ENCODE assay signal across 9 cellular contexts in genomic region chr6:111625511-111626331, GRCh38. TPM values are rescaled to one million over a fixed set of nuclear protein-coding genes. Genes with fewer than 3 reads are reported as not detected.
DNase-seq lines count a peak whose midpoint lies in the region; ATAC-seq and TF ChIP-seq lines count a peak whose summit lies in the region.
"Had no signal": no experiment of that assay in that cellular context is flagged by ENCODE, and none has a peak within 500 bp of the region (broad histone marks: within the 10 kb centered on the region; RNA-seq: fewer than 3 reads in every experiment).

No MANE protein-coding gene starts in this region.

- H3K36me3 Mint-ChIP-seq in Calu3 (ENCODE audit: insufficient read depth, unreplicated experiment): no peaks in the 10 kb centered on the region

- TF ChIP-seq CTCF in WERI-Rb-1 (IDR thresholded peaks at IDR 0.05; ENCODE audit: low read depth, low read length): no peak
- TF ChIP-seq CTCF in Calu3 (IDR thresholded peaks at IDR 0.05; ENCODE audit: unreplicated experiment): no peak

- H3K36me3 ChIP-seq in WERI-Rb-1 (no peaks in the 10 kb centered on the region), skeletal muscle satellite cell (ENCODE audit: insufficient read depth, low read length) (no peaks in the 10 kb centered on the region)

- peak overlapping the region; percentile 80 for H3K27ac ChIP-seq in WERI-Rb-1

- intact Hi-C loops in head of caudate nucleus (cut with DNase I): no loop called here
- intact Hi-C loops in Calu3 (cut with micrococcal nuclease; ENCODE audit: unreplicated experiment): no loop called here

- H3K4me3 Mint-ChIP-seq in Calu3 (ENCODE audit: low read depth, unreplicated experiment): no peak overlapping the region

- DNase-seq in HCEC 1CT (peak; percentile 43), WERI-Rb-1 (peak; percentile 77), head of caudate nucleus (peak in 41 of 42 donors; percentile 20 to 79 (median 47)), NCI-H748 treated with DMSO at 0.1 percent for 48 hours (lab: John Stamatoyannopoulos, UW) (no peak), Calu3 (no peak), HEK293T (ENCODE audit: extremely low spot score) (no peak)

- H3K27me3 ChIP-seq in WERI-Rb-1 (ENCODE audit: insufficient read depth, low read depth, severe bottlenecking) (no peaks in the 10 kb centered on the region), skeletal muscle satellite cell (ENCODE audit: control insufficient read depth, insufficient read depth, low read length) (no peaks in the 10 kb centered on the region)

- no peak for ATAC-seq in GM19351 (IDR thresholded peaks at IDR 0.05; ENCODE audit: unreplicated experiment)
- ATAC-seq: GM12878 had no signal

- no peak overlapping the region for H3K27ac Mint-ChIP-seq in Calu3 (ENCODE audit: unreplicated experiment)

- H3K27me3 Mint-ChIP-seq in Calu3 (ENCODE audit: unreplicated experiment): no peaks in the 10 kb centered on the region

- H3K9me3 ChIP-seq in WERI-Rb-1 (ENCODE audit: severe bottlenecking) (no peaks in the 10 kb centered on the region), skeletal muscle satellite cell (replicated peaks; ENCODE audit: low read length) (no peaks in the 10 kb centered on the region)

- peaks cover 2% of the 10 kb centered on the region for H3K4me1 Mint-ChIP-seq in Calu3 (ENCODE audit: low read depth, unreplicated experiment)

- H3K4me2 ChIP-seq in skeletal muscle satellite cell (ENCODE audit: low read length): peak overlapping the region; percentile 82

- no TSS peak for BruUV-seq in Calu3 (replicated peaks; lab: Mats Ljungman, UMichigan)

- CTCF ChIA-PET in Calu3 (lab: Charles Lee): no interaction called here
- CTCF ChIA-PET in HEK293T (lab: Yijun Ruan, JAX): no interaction called here

- H3K4me1 ChIP-seq in skeletal muscle satellite cell (ENCODE audit: control insufficient read depth, insufficient read depth, low read length): peaks cover 23% of the 10 kb centered on the region

- H3K9me3 Mint-ChIP-seq in Calu3 (ENCODE audit: low read depth, unreplicated experiment): no peaks in the 10 kb centered on the region

- POLR2A ChIA-PET in HEK293T (lab: Yijun Ruan, JAX): interaction anchor here (1.2 kb wide), 1 partner anchor 142 kb away, joined by 4 read pairs; no protein-coding TSS in a partner anchor

- peak overlapping the region; percentile 61 for H3K9ac ChIP-seq in skeletal muscle satellite cell (ENCODE audit: low read depth, low read length)

- H3K4me3 ChIP-seq in WERI-Rb-1 (ENCODE audit: low read depth, low read length): peak overlapping the region; percentile 39
- H3K4me3 ChIP-seq in skeletal muscle satellite cell (ENCODE audit: low read length): peak overlapping the region; percentile 61
- H3K4me3 ChIP-seq: GM12878 had no signal

TF ChIP-seq in HEK293T, 16 proteins besides CTCF, POLR2A, EP300 and RAD21:
- TF ChIP-seq FOXA1 (IDR thresholded peaks at IDR 0.05) (no peak), TARDBP (IDR thresholded peaks at IDR 0.05) (no peak), ELF4 (IDR thresholded peaks at IDR 0.05) (no peak), SP1 (IDR thresholded peaks at IDR 0.05) (no peak)

RNA-seq across cellular contexts. Expression of gene TRAF3IP2, which starts 20.0 kb away (rescaled TPM):
- total RNA-seq in skeletal muscle satellite cell (2012; rRNA removed): 23.8 and 34.9 TPM in 2 replicates
- 39.2 and 42.0 TPM in 2 replicates for total RNA-seq in Calu3 (2022)

Comparison
In these comparisons a context has a peak if more than half of its experiments do, and no peak if none do; other contexts are left out.
1. DNase-seq: peak in HCEC 1CT (single experiment), WERI-Rb-1 (single experiment) and head of caudate nucleus (41 of 42); none in NCI-H748 treated with DMSO at 0.1 percent for 48 hours (single experiment), Calu3 (single experiment) and HEK293T (single experiment).